ENCODE assay signal across 10 cellular contexts in genomic region chr9:131671150-131671549, GRCh38.
A peak's percentile ranks its signal among the peaks of the same experiment; 100 is the strongest.
DNase-seq lines count a peak whose midpoint lies in the region; ATAC-seq, FAIRE-seq and TF ChIP-seq lines count a peak whose summit lies in the region.
"Had no signal": no experiment of that assay in that cellular context is flagged by ENCODE, and none has a peak within 500 bp of the region (broad histone marks: within the 10 kb centered on the region; RNA-seq: fewer than 3 reads in every experiment).

No MANE protein-coding gene starts in this region.

- H3K27ac ChIP-seq in right cardiac atrium (ENCODE audit: low read length) (peak overlapping the region; percentile 45), GM12878 (ENCODE audit: control insufficient read depth, insufficient read depth) (peak overlapping the region; percentile 88), suprapubic skin (no peak overlapping the region)
- peak overlapping the region; percentile 68 for H3K27ac ChIP-seq in naive thymus-derived CD4-positive, alpha-beta T cell (ENCODE audit: low read depth, low read length)

- peaks cover 0 to 5% of the 10 kb centered on the region in 2 experiments; a peak in 3 of 4 replicates for H3K36me3 ChIP-seq in GM12878 (ENCODE audit: control insufficient read depth in 2 of 2, insufficient read depth in 2 of 2, low read length in 1 of 2)
- no peaks in the 10 kb centered on the region for H3K36me3 ChIP-seq in naive thymus-derived CD4-positive, alpha-beta T cell (ENCODE audit: control insufficient read depth in 2 of 3, insufficient read depth in 3 of 3, low read length in 3 of 3)
- no peaks in the 10 kb centered on the region for H3K36me3 ChIP-seq in suprapubic skin

- H3K79me2 ChIP-seq in GM12878 (ENCODE audit: control insufficient read depth, insufficient read depth, low read length): peaks cover 100% of the 10 kb centered on the region

- H3K27me3 ChIP-seq in right cardiac atrium (ENCODE audit: control insufficient read depth, insufficient read depth) (no peaks in the 10 kb centered on the region), GM12878 (replicated peaks in 1 of 2; ENCODE audit: control insufficient read depth in 2 of 2, insufficient read depth in 2 of 2, low read length in 1 of 2) (no peaks in the 10 kb centered on the region), suprapubic skin (no peaks in the 10 kb centered on the region)
- no peaks in the 10 kb centered on the region for H3K27me3 ChIP-seq in naive thymus-derived CD4-positive, alpha-beta T cell (ENCODE audit: control insufficient read depth in 2 of 2, insufficient read depth in 2 of 2, low read length in 2 of 2)

- no peak overlapping the region for H3K4me3 ChIP-seq in right cardiac atrium (ENCODE audit: low read length)
- no peak overlapping the region; the same call in 1 of the 2 replicates for H3K4me3 ChIP-seq in GM12878
- H3K4me3 ChIP-seq in naive thymus-derived CD4-positive, alpha-beta T cell (ENCODE audit: low read length): no peak overlapping the region
- no peak overlapping the region for H3K4me3 ChIP-seq in suprapubic skin

- intact Hi-C loops in right cardiac atrium (cut with DNase I) (loop anchor here in 1 of 4 donors (10.0 kb wide), 1 partner anchor 64 kb away; no protein-coding TSS in a partner anchor), left ventricle myocardium superior (cut with micrococcal nuclease) (loop anchor here (10.0 kb wide), 1 partner anchor 64 kb away; no protein-coding TSS in a partner anchor), GM12878 (cut with micrococcal nuclease; ENCODE audit: unreplicated experiment) (no loop called here)
- intact Hi-C loops in naive thymus-derived CD4-positive, alpha-beta T cell (cut with micrococcal nuclease): loop anchor here in 1 of 2 donors (10.0 kb wide), 1 partner anchor 396 kb away; the partner anchor contains the start of gene FAM78A

- ATAC-seq in right cardiac atrium: no peak
- no peak for ATAC-seq in left ventricle myocardium superior
- ATAC-seq in GM12878: no peak
- ATAC-seq in naive thymus-derived CD4-positive, alpha-beta T cell: no peak
- ATAC-seq in GM18870 (IDR thresholded peaks at IDR 0.05; ENCODE audit: unreplicated experiment): no peak

- DNase-seq in right cardiac atrium (no peak), left ventricle myocardium superior (no peak), GM12878 (ENCODE audit: low read depth, low spot score) (no peak), erythroblast (lab: John Stamatoyannopoulos, UW) (no peak), HCEC 1CT (no peak), suprapubic skin (ENCODE audit: low spot score in 2 of 2) (no peak)
- no peak for DNase-seq in naive thymus-derived CD4-positive, alpha-beta T cell
- DNase-seq: NCI-H446, SK-N-SH had no signal

- POLR2A ChIA-PET in GM12878 (lab: Charles Lee): interaction anchor here (1.1 to 12.1 kb wide), 2 partner anchors 9 to 61 kb away, joined by 5 to 271 read pairs; partner anchors contain the start of gene RAPGEF1
- POLR2A ChIA-PET in naive thymus-derived CD4-positive, alpha-beta T cell (lab: Charles Lee): interaction anchor here (0.7 to 1.0 kb wide), 2 partner anchors 68 to 140 kb away, joined by 3 read pairs; no protein-coding TSS in a partner anchor

- in situ Hi-C loops in GM12878 (cut with MboI): no loop called here

- RAD21 ChIA-PET in GM12878 (lab: Charles Lee; ENCODE audit: unreplicated experiment): interaction anchor here (10.6 kb wide), 1 partner anchor 60 kb away, joined by 187 read pairs; no protein-coding TSS in a partner anchor

- BruUV-seq in GM12878 (replicated peaks; lab: Mats Ljungman, UMichigan): no TSS peak

- CTCF ChIA-PET in GM12878 (lab: Yijun Ruan, JAX): interaction anchor here (1.0 to 11.6 kb wide), 2 partner anchors 48 to 62 kb away, joined by 4 to 197 read pairs; partner anchors contain the start of gene RAPGEF1
- CTCF ChIA-PET in naive thymus-derived CD4-positive, alpha-beta T cell (lab: Charles Lee): no interaction called here

- H3K36me3 Mint-ChIP-seq in naive thymus-derived CD4-positive, alpha-beta T cell: peaks cover 0 to 10% (median 0%) of the 10 kb centered on the region in 5 donors

- H3K27ac Mint-ChIP-seq in naive thymus-derived CD4-positive, alpha-beta T cell: peak overlapping the region; percentile 78 to 98 (median 91)

- H3K4me1 Mint-ChIP-seq in naive thymus-derived CD4-positive, alpha-beta T cell: peaks cover 55 to 93% (median 83%) of the 10 kb centered on the region in 7 donors

- SMC1A ChIA-PET in GM12878 (lab: Charles Lee; ENCODE audit: uncharacterized antibody, unreplicated experiment): interaction anchor here (0.6 to 21.1 kb wide), 4 partner anchors 8 to 61 kb away, joined by 3 to 535 read pairs (median 66); partner anchors contain the start of gene RAPGEF1

- TF ChIP-seq RAD21 in GM12878 (IDR thresholded peaks at IDR 0.05; ENCODE audit: insufficient read depth, low read depth, low read length): no peak

- no peak overlapping the region for H2AFZ ChIP-seq in GM12878 (ENCODE audit: control insufficient read depth, low read depth, low read length)

- H3K4me1 ChIP-seq in right cardiac atrium (ENCODE audit: control insufficient read depth, insufficient read depth, low read length) (peaks cover 41% of the 10 kb centered on the region), GM12878 (ENCODE audit: control insufficient read depth, insufficient read depth, low read length) (peaks cover 82% of the 10 kb centered on the region), suprapubic skin (peaks cover 82% of the 10 kb centered on the region)
- H3K4me1 ChIP-seq in naive thymus-derived CD4-positive, alpha-beta T cell (ENCODE audit: control insufficient read depth in 2 of 2, insufficient read depth in 2 of 2, low read length in 2 of 2): peaks cover 62 to 74% of the 10 kb centered on the region in 2 donors

- peak overlapping the region; percentile 36; the same call in 1 of the 2 replicates for H3K9ac ChIP-seq in GM12878 (ENCODE audit: control insufficient read depth, insufficient read depth, low read length)
- H3K9ac ChIP-seq: SK-N-SH had no signal

- no peaks in the 10 kb centered on the region for H3K27me3 Mint-ChIP-seq in naive thymus-derived CD4-positive, alpha-beta T cell

- TF ChIP-seq CTCF in GM12878 (IDR thresholded peaks at IDR 0.05 in 2 of 3, conservative IDR thresholded peaks at IDR 0.05 in 1 of 3; ENCODE audit: control insufficient read depth in 2 of 3, extremely low read depth in 1 of 3, insufficient read depth in 1 of 3, low read depth in 3 of 3, low read length in 3 of 3) (no peak), suprapubic skin (IDR thresholded peaks at IDR 0.05) (no peak)

- H4K20me1 ChIP-seq in GM12878 (ENCODE audit: control insufficient read depth, insufficient read depth): no peaks in the 10 kb centered on the region

- H3K9me3 ChIP-seq in right cardiac atrium (ENCODE audit: control insufficient read depth, low read length): no peaks in the 10 kb centered on the region
- H3K9me3 ChIP-seq in GM12878 (replicated peaks; ENCODE audit: control insufficient read depth, insufficient read depth, low read length): no peaks in the 10 kb centered on the region
- no peaks in the 10 kb centered on the region for H3K9me3 ChIP-seq in naive thymus-derived CD4-positive, alpha-beta T cell (ENCODE audit: control insufficient read depth in 2 of 3, low read length in 3 of 3)
- H3K9me3 ChIP-seq in suprapubic skin: no peaks in the 10 kb centered on the region
- H3K9me3 ChIP-seq: SK-N-SH had no signal

- peak overlapping the region; percentile 82; the same call in 1 of the 2 replicates for H3K4me2 ChIP-seq in GM12878 (ENCODE audit: control insufficient read depth, insufficient read depth)
- H3K4me2 ChIP-seq: SK-N-SH had no signal

- FAIRE-seq in GM12878 (lab: Jason Lieb, UNC): no peak

- TF ChIP-seq POLR2A in GM12878 (IDR thresholded peaks at IDR 0.05; ENCODE audit: low read depth, low read length) (no peak), erythroblast (IDR thresholded peaks at IDR 0.05; ENCODE audit: low read length) (no peak), suprapubic skin (IDR thresholded peaks at IDR 0.05) (no peak)

- TF ChIP-seq EP300 in GM12878 (IDR thresholded peaks at IDR 0.05; ENCODE audit: borderline replicate concordance in 1 of 2, control insufficient read depth in 1 of 2, low read depth in 2 of 2, low read length in 2 of 2): no peak
- no peak for TF ChIP-seq EP300 in suprapubic skin (IDR thresholded peaks at IDR 0.05)

- peak overlapping the region in 6 of 10 donors; percentile 0 to 71 (median 37) for H3K4me3 Mint-ChIP-seq in naive thymus-derived CD4-positive, alpha-beta T cell

- WGBS in right cardiac atrium: 80% methylated on average over 9 of the region's 9 CpGs
- WGBS in GM12878 (ENCODE audit: insufficient coverage, insufficient replicate concordance, low lambda C conversion rate, missing lambda C conversion rate): 11% methylated on average over 9 of the region's 9 CpGs
- WGBS in suprapubic skin: 83% methylated on average over 9 of the region's 9 CpGs

- no peaks in the 10 kb centered on the region for H3K9me3 Mint-ChIP-seq in naive thymus-derived CD4-positive, alpha-beta T cell

TF ChIP-seq in GM12878, 131 proteins besides CTCF, POLR2A, EP300 and RAD21:
- no peak for TF ChIP-seq IRF4 (IDR thresholded peaks at IDR 0.05; ENCODE audit: low read depth, low read length)
- TF ChIP-seq, protein P1, sequence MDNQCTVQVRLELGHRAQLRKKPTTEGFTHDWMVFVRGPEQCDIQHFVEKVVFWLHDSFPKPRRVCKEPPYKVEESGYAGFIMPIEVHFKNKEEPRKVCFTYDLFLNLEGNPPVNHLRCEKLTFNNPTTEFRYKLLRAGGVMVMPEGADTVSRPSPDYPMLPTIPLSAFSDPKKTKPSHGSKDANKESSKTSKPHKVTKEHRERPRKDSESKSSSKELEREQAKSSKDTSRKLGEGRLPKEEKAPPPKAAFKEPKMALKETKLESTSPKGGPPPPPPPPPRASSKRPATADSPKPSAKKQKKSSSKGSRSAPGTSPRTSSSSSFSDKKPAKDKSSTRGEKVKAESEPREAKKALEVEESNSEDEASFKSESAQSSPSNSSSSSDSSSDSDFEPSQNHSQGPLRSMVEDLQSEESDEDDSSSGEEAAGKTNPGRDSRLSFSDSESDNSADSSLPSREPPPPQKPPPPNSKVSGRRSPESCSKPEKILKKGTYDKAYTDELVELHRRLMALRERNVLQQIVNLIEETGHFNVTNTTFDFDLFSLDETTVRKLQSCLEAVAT (IDR thresholded peaks at IDR 0.05): peak; percentile 81
TF ChIP-seq in GM12878: peak in this region for 1.
